Comparison of ENCODE assay signal across 26 cellular contexts in the genomic region with DNA sequence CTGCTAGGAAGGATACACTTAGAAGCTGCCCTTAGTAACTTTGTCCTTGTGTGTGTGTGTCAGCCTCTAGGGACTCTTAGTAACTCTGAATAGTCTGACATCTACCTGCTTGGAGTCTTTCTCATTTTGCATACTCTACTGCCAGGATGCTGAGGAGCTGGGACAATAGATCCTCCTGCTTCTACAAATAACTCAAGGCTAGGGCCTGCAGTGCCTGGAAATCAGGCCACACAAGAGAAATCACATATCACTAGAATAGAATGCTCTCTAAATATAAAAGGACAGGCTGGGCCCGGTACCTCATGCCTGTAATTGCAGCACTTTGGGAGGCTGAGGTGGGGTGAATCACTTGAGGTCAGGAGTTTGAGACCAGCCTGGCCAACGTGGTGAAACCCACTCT. TPM values are rescaled to one million over a fixed set of nuclear protein-coding genes. Genes with fewer than 3 reads are reported as not detected.
DNase-seq lines count a peak whose midpoint lies in the region; ATAC-seq and TF ChIP-seq lines count a peak whose summit lies in the region.
"Had no signal": no experiment of that assay in that cellular context is flagged by ENCODE, and none has a peak within 500 bp of the region (broad histone marks: within the 10 kb centered on the region; RNA-seq: fewer than 3 reads in every experiment).

No MANE protein-coding gene starts in this region.

- H3K9me3 Mint-ChIP-seq in activated CD4-positive, alpha-beta T cell treated with anti-CD3 and anti-CD28 coated beads for 36 hours (ENCODE audit: low read depth), result no peaks in the 10 kb centered on the region
- H3K9me3 Mint-ChIP-seq in naive thymus-derived CD8-positive, alpha-beta T cell, result no peaks in the 10 kb centered on the region
- H3K9me3 Mint-ChIP-seq: activated naive CD8-positive, alpha-beta T cell treated with anti-CD3 and anti-CD28 coated beads, Interleukin-2, amount 10 ng/mL, durations not matched to agents 7 days and 5 days; activated T-cell treated with anti-CD3 and anti-CD28 coated beads, Interleukin-2, amount 50 U/mL, for 4 hours; central memory CD8-positive, alpha-beta T cell had no signal

- no peaks in the 10 kb centered on the region for H3K9me2 ChIP-seq in OCI-LY7 (ENCODE audit: insufficient read depth, low read length)

- H3K36me3 Mint-ChIP-seq in activated CD4-positive, alpha-beta T cell treated with anti-CD3 and anti-CD28 coated beads for 36 hours (ENCODE audit: low read depth), result peaks cover 37% of the 10 kb centered on the region
- H3K36me3 Mint-ChIP-seq in naive thymus-derived CD8-positive, alpha-beta T cell, result peaks cover 0 to 62% (median 0%) of the 10 kb centered on the region in 3 donors

- H3K27ac Mint-ChIP-seq in activated CD4-positive, alpha-beta T cell treated with anti-CD3 and anti-CD28 coated beads for 36 hours, result peak overlapping the region; percentile 53
- H3K27ac Mint-ChIP-seq in naive thymus-derived CD8-positive, alpha-beta T cell, result peak overlapping the region in 8 of 10 donors; percentile 0 to 79 (median 67)
- H3K27ac Mint-ChIP-seq: activated naive CD8-positive, alpha-beta T cell treated with anti-CD3 and anti-CD28 coated beads, Interleukin-2, amount 10 ng/mL, durations not matched to agents 7 days and 5 days had no signal

- H3K79me2 ChIP-seq in OCI-LY7 (ENCODE audit: insufficient read depth, low read depth, low read length), result peaks cover 84% of the 10 kb centered on the region

- BruUV-seq in OCI-LY7 (replicated peaks; lab: Mats Ljungman, UMichigan), result no TSS peak

- peaks cover 87 to 96% (median 91%) of the 10 kb centered on the region in 10 experiments for H3K4me1 ChIP-seq in BLaER1 treated with 17β-estradiol and CSF1 and Interleukin-3, amounts not matched to agents 10 nM and 100 nM
- H3K4me1 ChIP-seq in OCI-LY7 (ENCODE audit: insufficient read depth, low read length, poor library complexity, severe bottlenecking), result peaks cover 59% of the 10 kb centered on the region

- H3K4me1 Mint-ChIP-seq in activated CD4-positive, alpha-beta T cell treated with anti-CD3 and anti-CD28 coated beads for 36 hours, result peaks cover 53% of the 10 kb centered on the region
- H3K4me1 Mint-ChIP-seq in naive thymus-derived CD8-positive, alpha-beta T cell, result peaks cover 10 to 83% (median 47%) of the 10 kb centered on the region in 4 donors

- ATAC-seq in activated CD4-positive, alpha-beta T cell treated with anti-CD3 and anti-CD28 coated beads for 36 hours, result no peak
- ATAC-seq in naive thymus-derived CD8-positive, alpha-beta T cell, result no peak
- no peak for ATAC-seq in HG03460 (IDR thresholded peaks at IDR 0.05; ENCODE audit: unreplicated experiment)
- ATAC-seq: activated T-cell treated with anti-CD3 and anti-CD28 coated beads, Interleukin-2, amount 50 U/mL, for 4 hours; heart right ventricle; lower lobe of right lung had no signal

- CTCF ChIA-PET in activated CD4-positive, alpha-beta T cell treated with anti-CD3 and anti-CD28 coated beads for 36 hours (lab: Charles Lee), result no interaction called here
- CTCF ChIA-PET in OCI-LY7 (lab: Charles Lee; ENCODE audit: unreplicated experiment), result no interaction called here

- POLR2A ChIA-PET in activated CD4-positive, alpha-beta T cell treated with anti-CD3 and anti-CD28 coated beads for 36 hours (lab: Charles Lee), result interaction anchor here (0.6 kb wide), 1 partner anchor 72 kb away, joined by 4 read pairs; no protein-coding TSS in a partner anchor
- POLR2A ChIA-PET in OCI-LY7 (lab: Charles Lee), result interaction anchor here (23.2 kb wide), 1 partner anchor 15 kb away, joined by 393 read pairs; no protein-coding TSS in a partner anchor
- POLR2A ChIA-PET in naive thymus-derived CD8-positive, alpha-beta T cell (lab: Charles Lee), result interaction anchor here (0.9 kb wide), 1 partner anchor 10 kb away, joined by 3 read pairs; no protein-coding TSS in a partner anchor

- H3K9ac ChIP-seq in BLaER1 treated with 17β-estradiol and CSF1 and Interleukin-3, amounts not matched to agents 10 nM and 100 nM, result peak overlapping the region in 4 of 11 experiments; percentile 5 to 60 (median 32); a peak in 4 of 22 replicates

- intact Hi-C loops in activated CD4-positive, alpha-beta T cell treated with anti-CD3 and anti-CD28 coated beads for 36 hours (cut with DNase I, micrococcal nuclease), result no loop called here
- intact Hi-C loops in OCI-LY7 (cut with micrococcal nuclease; ENCODE audit: unreplicated experiment), result no loop called here

- H3K36me3 ChIP-seq in BLaER1 treated with 17β-estradiol and CSF1 and Interleukin-3, amounts not matched to agents 10 nM and 100 nM, result peaks cover 64 to 91% (median 78%) of the 10 kb centered on the region in 11 experiments
- H3K36me3 ChIP-seq in OCI-LY7 (ENCODE audit: insufficient read depth, low read length), result peaks cover 89% of the 10 kb centered on the region

- 0 out of 22 replicates have a peak, but pooled peaks cover 0 to 3% (median 0%) of the 10 kb centered on the region in 11 experiments for H3K9me3 ChIP-seq in BLaER1 treated with 17β-estradiol and CSF1 and Interleukin-3, amounts not matched to agents 10 nM and 100 nM (replicated peaks in 1 of 11)
- no peaks in the 10 kb centered on the region for H3K9me3 ChIP-seq in OCI-LY7 (ENCODE audit: low read length)
- H3K9me3 ChIP-seq: esophagus squamous epithelium, heart right ventricle, lower lobe of right lung, stomach, tibial artery had no signal

- no peak for TF ChIP-seq CTCF in OCI-LY7 (conservative IDR thresholded peaks at IDR 0.05; ENCODE audit: low read length)
- TF ChIP-seq CTCF in GM20000 (IDR thresholded peaks at IDR 0.05; ENCODE audit: extremely low read depth, missing control alignments), result no peak

- H3K27me3 ChIP-seq in BLaER1 treated with 17β-estradiol and CSF1 and Interleukin-3, amounts not matched to agents 10 nM and 100 nM, result no peaks in the 10 kb centered on the region
- H3K27me3 ChIP-seq: esophagus squamous epithelium, heart right ventricle, stomach, tibial artery had no signal

- H3K4me3 Mint-ChIP-seq in activated CD4-positive, alpha-beta T cell treated with anti-CD3 and anti-CD28 coated beads for 36 hours, result no peak overlapping the region
- H3K4me3 Mint-ChIP-seq in naive thymus-derived CD8-positive, alpha-beta T cell, result no peak overlapping the region
- H3K4me3 Mint-ChIP-seq: activated naive CD8-positive, alpha-beta T cell treated with anti-CD3 and anti-CD28 coated beads, Interleukin-2, amount 10 ng/mL, durations not matched to agents 7 days and 5 days; activated T-cell treated with anti-CD3 and anti-CD28 coated beads, Interleukin-2, amount 50 U/mL, for 4 hours; central memory CD8-positive, alpha-beta T cell had no signal

- H3K4me2 ChIP-seq in BLaER1 treated with 17β-estradiol and CSF1 and Interleukin-3, amounts not matched to agents 10 nM and 100 nM, result peak overlapping the region; percentile 80 to 94 (median 85)
- no peak overlapping the region for H3K4me2 ChIP-seq in OCI-LY7 (ENCODE audit: low read length)

- no peak overlapping the region for H2AFZ ChIP-seq in OCI-LY7 (ENCODE audit: low read length)

- no peak overlapping the region for H3K4me3 ChIP-seq in BLaER1 treated with 17β-estradiol and CSF1 and Interleukin-3, amounts not matched to agents 10 nM and 100 nM
- H3K4me3 ChIP-seq in OCI-LY7 (ENCODE audit: low read depth, low read length, poor library complexity, severe bottlenecking), result no peak overlapping the region
- H3K4me3 ChIP-seq: esophagus squamous epithelium, heart right ventricle, lower lobe of right lung, stomach, tibial artery had no signal

- peaks cover under 1 to 100% (median 84%) of the 10 kb centered on the region in 11 experiments; a peak in 21 of 22 replicates for H4K20me1 ChIP-seq in BLaER1 treated with 17β-estradiol and CSF1 and Interleukin-3, amounts not matched to agents 10 nM and 100 nM
- no peaks in the 10 kb centered on the region for H4K20me1 ChIP-seq in OCI-LY7 (ENCODE audit: insufficient read depth, low read length)

- H3K27me3 Mint-ChIP-seq in activated CD4-positive, alpha-beta T cell treated with anti-CD3 and anti-CD28 coated beads for 36 hours, result no peaks in the 10 kb centered on the region
- no peaks in the 10 kb centered on the region for H3K27me3 Mint-ChIP-seq in naive thymus-derived CD8-positive, alpha-beta T cell
- H3K27me3 Mint-ChIP-seq: activated naive CD8-positive, alpha-beta T cell treated with anti-CD3 and anti-CD28 coated beads, Interleukin-2, amount 10 ng/mL, durations not matched to agents 7 days and 5 days; central memory CD8-positive, alpha-beta T cell had no signal

- DNase-seq in activated CD4-positive, alpha-beta T cell treated with anti-CD3 and anti-CD28 coated beads for 36 hours, result no peak
- DNase-seq in activated CD4-positive, alpha-beta T cell treated with anti-CD3 and anti-CD28 coated beads, Interleukin-2, amount 50 U/mL, for 4 hours, result no peak
- no peak for DNase-seq in OCI-LY7 (ENCODE audit: low spot score)
- no peak for DNase-seq in naive thymus-derived CD8-positive, alpha-beta T cell
- DNase-seq in GM20000 (ENCODE audit: low spot score), result no peak
- DNase-seq in NCI-H526 treated with DMSO at 0.1 percent for 48 hours (lab: John Stamatoyannopoulos, UW), result no peak
- DNase-seq: activated CD4-positive, CD25-positive, alpha-beta regulatory T cell; activated CD8-positive, alpha-beta memory T cell treated with anti-CD3 and anti-CD28 coated beads for 24 hours; activated naive CD8-positive, alpha-beta T cell treated with anti-CD3 and anti-CD28 coated beads, Interleukin-2, amount 10 ng/mL, durations not matched to agents 7 days and 5 days; activated T-cell treated with anti-CD3 and anti-CD28 coated beads, Interleukin-2, amount 50 U/mL, for 4 hours; dermis blood vessel endothelial cell; esophagus squamous epithelium; foreskin melanocyte; heart right ventricle; KBM-7; kidney glomerular epithelial cell; lower lobe of right lung; NCI-H1105 treated with DMSO at 0.1 percent for 48 hours; NCI-H2029 treated with DMSO at 0.1 percent for 48 hours; NCI-H69; SIG-M5; stomach; tibial artery had no signal

- peak overlapping the region in 10 of 11 experiments; percentile 0 to 80 (median 76); a peak in 12 of 22 replicates for H3K27ac ChIP-seq in BLaER1 treated with 17β-estradiol and CSF1 and Interleukin-3, amounts not matched to agents 10 nM and 100 nM
- H3K27ac ChIP-seq in OCI-LY7 (ENCODE audit: low read depth, low read length, poor library complexity, severe bottlenecking), result peak overlapping the region; percentile 16
- H3K27ac ChIP-seq: esophagus squamous epithelium, tibial artery had no signal

RNA-seq across cellular contexts. Expression of a gene that starts 38.5 kb away (rescaled TPM):
- total RNA-seq in activated CD4-positive, alpha-beta T cell treated with anti-CD3 and anti-CD28 coated beads for 36 hours, result 10 to 100 TPM; 67.8 to 79.7 TPM
- total RNA-seq in OCI-LY7 (2014; rRNA removed; shearing (Covaris generic)), result 113 TPM in 2 replicates
- 118 and 144 TPM in 2 replicates for total RNA-seq in OCI-LY7 (2022)
- total RNA-seq in naive thymus-derived CD8-positive, alpha-beta T cell, result 10 to 100 TPM; 20.5 to 22.5 TPM
- 10 to 100 TPM; 11.2 to 15.4 (median 13.3) TPM for polyA plus RNA-seq in naive thymus-derived CD8-positive, alpha-beta T cell

RNA-seq across cellular contexts. Expression of a gene that starts 56.7 kb away (rescaled TPM):
- total RNA-seq in activated CD4-positive, alpha-beta T cell treated with anti-CD3 and anti-CD28 coated beads for 36 hours, result 10 to 100 TPM; 39.0 to 39.1 TPM
- 69.4 and 70.9 TPM in 2 replicates for total RNA-seq in OCI-LY7 (2014; rRNA removed; shearing (Covaris generic))
- total RNA-seq in OCI-LY7 (2022), result 132 and 139 TPM in 2 replicates
- total RNA-seq in naive thymus-derived CD8-positive, alpha-beta T cell, result 10 to 100 TPM; 37.3 to 39.4 TPM
- 10 to 100 TPM; 76.2 to 96.6 (median 90.5) TPM for polyA plus RNA-seq in naive thymus-derived CD8-positive, alpha-beta T cell
